In the genomic region with DNA sequence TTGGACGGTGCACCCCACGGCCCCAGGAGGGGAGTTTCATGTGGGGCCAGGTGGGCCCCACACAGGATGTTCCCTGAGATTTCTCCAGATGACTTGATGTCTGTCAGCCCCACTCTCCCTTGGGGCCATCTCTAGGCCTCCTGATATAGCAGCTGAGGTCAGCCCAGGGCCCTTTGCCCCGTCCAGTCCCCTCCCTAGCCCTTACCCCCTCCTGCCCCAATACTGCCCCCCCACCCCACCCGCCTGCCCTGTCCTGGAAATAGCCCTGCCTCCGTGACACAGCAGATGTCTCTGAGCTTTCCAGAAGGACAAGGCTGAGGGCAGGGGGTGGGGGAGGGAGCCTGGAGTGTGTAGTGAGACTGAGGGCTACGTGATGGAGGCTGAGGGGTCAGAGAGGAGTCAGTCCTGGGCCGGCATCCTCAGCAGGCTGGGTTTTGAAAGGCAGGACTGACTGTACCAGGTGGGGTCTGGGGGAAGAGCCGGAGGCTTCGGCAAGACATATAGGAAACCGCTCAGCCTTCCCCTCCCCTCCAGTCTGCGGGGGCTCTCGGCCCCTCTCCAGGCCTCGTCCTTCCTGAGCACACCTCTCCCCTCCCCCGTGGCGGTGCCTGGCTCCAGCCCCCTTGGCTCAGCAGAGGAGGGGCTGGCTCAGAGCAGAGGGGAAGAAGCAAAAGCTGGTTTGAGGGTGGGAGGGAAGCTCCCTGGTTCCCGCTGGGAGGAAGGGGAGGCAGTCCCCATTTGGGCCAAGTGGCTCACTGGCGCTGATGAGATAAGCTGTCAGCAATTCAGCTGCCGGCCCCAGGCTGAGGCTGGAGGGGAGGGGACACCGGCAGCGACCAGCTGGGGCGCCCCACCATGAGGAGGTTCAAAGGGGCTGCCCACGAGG, we compare ENCODE assay signal across 10 cellular contexts. TPM values are rescaled to one million over a fixed set of nuclear protein-coding genes. Genes with fewer than 3 reads are reported as not detected.
DNase-seq lines count a peak whose midpoint lies in the region; ATAC-seq and TF ChIP-seq lines count a peak whose summit lies in the region.
"Had no signal": no experiment of that assay in that cellular context is flagged by ENCODE, and none has a peak within 500 bp of the region (broad histone marks: within the 10 kb centered on the region; RNA-seq: fewer than 3 reads in every experiment).

No MANE protein-coding gene starts in this region.

- H3K9ac ChIP-seq in mammary epithelial cell (ENCODE audit: insufficient read depth, low read length), result no peak overlapping the region

- dilution Hi-C loops in mammary epithelial cell (cut with HindIII; ENCODE audit: low sequenced_read_pairs), result no loop called here

- H3K4me3 ChIP-seq in breast epithelium (peak overlapping the region; percentile 51 to 85 (median 53)), mammary epithelial cell (replicated peaks in 1 of 3; ENCODE audit: insufficient read depth in 1 of 3, low read depth in 2 of 3, low read length in 3 of 3) (no peak overlapping the region), uterus (peak overlapping the region; percentile 57 to 70)

- H3K27ac ChIP-seq in breast epithelium (peak overlapping the region; percentile 68 to 90), mammary epithelial cell (ENCODE audit: insufficient read depth, low read depth, low read length) (no peak overlapping the region), caudate nucleus (ENCODE audit: low read depth, low read length) (peak overlapping the region; percentile 96), uterus (peak overlapping the region; percentile 92 to 94)

- H3K9me3 ChIP-seq in breast epithelium (no peaks in the 10 kb centered on the region), mammary epithelial cell (replicated peaks; ENCODE audit: insufficient read depth, low read length) (no peaks in the 10 kb centered on the region), uterus (no peaks in the 10 kb centered on the region)

- WGBS in mammary epithelial cell (ENCODE audit: low coverage, missing lambda C conversion rate), result 57% methylated on average over 12 of the region's 22 CpGs

- no peak for ATAC-seq in GM18520 (IDR thresholded peaks at IDR 0.05; ENCODE audit: unreplicated experiment)

- peaks cover 0 to 7% of the 10 kb centered on the region in 2 donors for H3K4me1 ChIP-seq in breast epithelium
- H3K4me1 ChIP-seq in mammary epithelial cell (ENCODE audit: insufficient read depth, low read length), result peaks cover 9% of the 10 kb centered on the region
- peaks cover 9 to 10% of the 10 kb centered on the region in 2 donors for H3K4me1 ChIP-seq in uterus

- H3K79me2 ChIP-seq in mammary epithelial cell (ENCODE audit: insufficient read depth, low read length), result no peaks in the 10 kb centered on the region

- TF ChIP-seq POLR2A in breast epithelium (IDR thresholded peaks at IDR 0.05) (no peak), uterus (IDR thresholded peaks at IDR 0.05) (no peak)

- in situ Hi-C loops in mammary epithelial cell (cut with MboI; ENCODE audit: low sequenced_read_pairs in 2 of 2), result no loop called here

- CTCF ChIA-PET in mammary epithelial cell (lab: Charles Lee; ENCODE audit: low non-redundant PET), result no interaction called here

- no peaks in the 10 kb centered on the region for H4K20me1 ChIP-seq in mammary epithelial cell (ENCODE audit: insufficient read depth, low read length)

- no TSS peak for BruUV-seq in mammary epithelial cell (replicated peaks; lab: Mats Ljungman, UMichigan)

- H3K27me3 ChIP-seq in breast epithelium, result peaks cover 0 to 9% of the 10 kb centered on the region in 2 donors
- H3K27me3 ChIP-seq in mammary epithelial cell (ENCODE audit: insufficient read depth, low read length), result peaks cover 9% of the 10 kb centered on the region
- no peaks in the 10 kb centered on the region for H3K27me3 ChIP-seq in uterus

- no peak overlapping the region for H3K4me2 ChIP-seq in mammary epithelial cell (ENCODE audit: insufficient read depth, low read depth, low read length)

- H3K36me3 ChIP-seq in breast epithelium, result no peaks in the 10 kb centered on the region
- H3K36me3 ChIP-seq in mammary epithelial cell (ENCODE audit: insufficient read depth, low read length), result no peaks in the 10 kb centered on the region
- H3K36me3 ChIP-seq in uterus, result no peaks in the 10 kb centered on the region

- intact Hi-C loops in breast epithelium (cut with DNase I; ENCODE audit: low total_unique reads) (no loop called here), mammary epithelial cell (cut with micrococcal nuclease) (no loop called here), uterus (cut with DNase I; ENCODE audit: low total_unique reads) (no loop called here)

- TF ChIP-seq CTCF in breast epithelium (IDR thresholded peaks at IDR 0.05) (no peak), mammary epithelial cell (conservative IDR thresholded peaks at IDR 0.05 in 1 of 2, IDR thresholded peaks at IDR 0.05 in 1 of 2; ENCODE audit: extremely low read depth in 1 of 2, insufficient read depth in 1 of 2, low read depth in 1 of 2, low read length in 2 of 2) (no peak), uterus (IDR thresholded peaks at IDR 0.05) (no peak)

- H2AFZ ChIP-seq in mammary epithelial cell (ENCODE audit: low read depth, low read length), result no peak overlapping the region

- DNase-seq in breast epithelium (ENCODE audit: low spot score in 2 of 2) (no peak), mammary epithelial cell (no peak), caudate nucleus (lab: John Stamatoyannopoulos, UW) (peak in 17 of 61 donors; percentile 7 to 58 (median 34)), medulla oblongata (ENCODE audit: extremely low spot score) (peak; percentile 48), uterus (peak; percentile 59 to 64), NCI-H510A treated with DMSO at 0.1 percent for 48 hours (lab: John Stamatoyannopoulos, UW) (no peak)
- no peak for DNase-seq in activated CD8-positive, alpha-beta memory T cell treated with anti-CD3 and anti-CD28 coated beads, Interleukin-2, amount 50 U/mL, for 48 hours
- DNase-seq: activated naive CD8-positive, alpha-beta T cell treated with anti-CD3 and anti-CD28 coated beads, Interleukin-2, amount 10 ng/mL, durations not matched to agents 7 days and 5 days had no signal

RNA-seq across cellular contexts. Expression of gene FLNC, which starts 2.0 kb away (rescaled TPM):
- 1 to 10 TPM; 5.1 to 7.5 (median 6.0) TPM for total RNA-seq in breast epithelium
- 1 to 10 TPM; 1.8 to 1.9 TPM for total RNA-seq in mammary epithelial cell
- polyA plus RNA-seq in mammary epithelial cell, result 0.03 TPM
- polyA minus RNA-seq in mammary epithelial cell, result 0.52 TPM
- total RNA-seq in uterus, result 100 to 1,000 TPM in 2 of 4 donors, 10 to 100 TPM in 2; 16.5 to 126 (median 105) TPM
- total RNA-seq: activated naive CD8-positive, alpha-beta T cell treated with anti-CD3 and anti-CD28 coated beads, Interleukin-2, amount 10 ng/mL, durations not matched to agents 7 days and 5 days had no signal
- polyA plus RNA-seq: IgD-negative memory B cell had no signal

RNA-seq across cellular contexts. Expression of gene ATP6V1F, which starts 30.4 kb away (rescaled TPM):
- 100 to 1,000 TPM; 117 to 174 (median 127) TPM for total RNA-seq in breast epithelium
- 100 to 1,000 TPM in 1 of 2 donors, 10 to 100 TPM in 1; 83.7 to 171 TPM for total RNA-seq in mammary epithelial cell
- 304 TPM for polyA plus RNA-seq in mammary epithelial cell
- 81.7 TPM for polyA minus RNA-seq in mammary epithelial cell
- total RNA-seq in uterus, result 100 to 1,000 TPM in 1 of 4 donors, 10 to 100 TPM in 3; 31.2 to 137 (median 61.3) TPM

RNA-seq across cellular contexts. Expression of gene CCDC136, which starts 40.5 kb away (rescaled TPM):
- total RNA-seq in breast epithelium, result 1 to 10 TPM; 6.4 to 9.5 (median 9.4) TPM
- total RNA-seq in mammary epithelial cell, result 1 to 10 TPM; 1.5 to 7.8 TPM
- polyA plus RNA-seq in mammary epithelial cell, result 2.0 TPM
- not detected for polyA minus RNA-seq in mammary epithelial cell
- total RNA-seq in uterus, result 10 to 100 TPM; 11.5 to 26.4 (median 14.8) TPM

RNA-seq across cellular contexts. Expression of gene OPN1SW, which starts 56.6 kb away (rescaled TPM):
- total RNA-seq in breast epithelium (not detected), mammary epithelial cell (not detected), uterus (not detected)
- polyA plus RNA-seq in mammary epithelial cell, result not detected
- not detected for polyA minus RNA-seq in mammary epithelial cell
- total RNA-seq: activated naive CD8-positive, alpha-beta T cell treated with anti-CD3 and anti-CD28 coated beads, Interleukin-2, amount 10 ng/mL, durations not matched to agents 7 days and 5 days had no signal
- polyA plus RNA-seq: IgD-negative memory B cell had no signal

Comparison
In these comparisons a context has a peak if more than half of its experiments do, and no peak if none do; other contexts are left out.
1. H3K4me3 ChIP-seq: peak in breast epithelium (3 of 3) and uterus (2 of 2); none in mammary epithelial cell (0 of 3).
2. DNase-seq: peak in medulla oblongata (single experiment) and uterus (2 of 2); none in breast epithelium (0 of 2), mammary epithelial cell (single experiment), NCI-H510A treated with DMSO at 0.1 percent for 48 hours (single experiment) and activated CD8-positive, alpha-beta memory T cell treated with anti-CD3 and anti-CD28 coated beads, Interleukin-2, amount 50 U/mL, for 48 hours (single experiment).